In genomic region chr6:3265671-3266070, GRCh38 we compare ENCODE assay signal across 1 cellular context.
TF ChIP-seq lines count a peak whose summit lies in the region.

No MANE protein-coding gene starts in this region.

TF ChIP-seq in HepG2, 621 proteins besides CTCF, POLR2A, EP300 and RAD21:
- TF ChIP-seq KLF16 (CRISPR knock-in tag; IDR thresholded peaks at IDR 0.05) (no peak), RBM22 (optimal IDR thresholded peaks at IDR 0.05; ENCODE audit: low read length) (peak; percentile 86), AGO2 (optimal IDR thresholded peaks at IDR 0.05; ENCODE audit: low read depth, low read length) (peak; percentile 31)
